8 cellular contexts compared by ENCODE assay signal in genomic region chr1:50967416-50968020, GRCh38. TPM values are rescaled to one million over a fixed set of nuclear protein-coding genes. Genes with fewer than 3 reads are reported as not detected.
DNase-seq lines count a peak whose midpoint lies in the region; ATAC-seq, FAIRE-seq and TF ChIP-seq lines count a peak whose summit lies in the region.

No MANE protein-coding gene starts in this region.

- H3K9me1 ChIP-seq in K562 (ENCODE audit: control insufficient read depth, insufficient read depth, low read length), result no peaks in the 10 kb centered on the region

- peak; percentile 69 for FAIRE-seq in K562 (lab: Jason Lieb, UNC)

- peak overlapping the region; percentile 87 for H3K4me2 ChIP-seq in Loucy (ENCODE audit: low read depth, low read length, poor library complexity, severe bottlenecking)
- peak overlapping the region; percentile 70 for H3K4me2 ChIP-seq in K562 (ENCODE audit: insufficient read depth, low read length)

- no peak for TF ChIP-seq CTCF in Loucy (conservative IDR thresholded peaks at IDR 0.05; ENCODE audit: low read length)
- TF ChIP-seq CTCF in K562 (IDR thresholded peaks at IDR 0.05 in 2 of 3, conservative IDR thresholded peaks at IDR 0.05 in 1 of 3; ENCODE audit: insufficient read depth in 2 of 3, low read depth in 1 of 3, low read length in 3 of 3), result no peak

- peaks cover 12% of the 10 kb centered on the region for H3K4me1 ChIP-seq in Loucy (ENCODE audit: insufficient read depth, low read length, poor library complexity, severe bottlenecking)
- H3K4me1 ChIP-seq in K562 (replicated peaks in 1 of 2; ENCODE audit: control insufficient read depth in 2 of 2, insufficient read depth in 2 of 2, low read length in 2 of 2), result peaks cover 5 to 15% of the 10 kb centered on the region in 2 experiments; a peak in 4 of 5 replicates
- H3K4me1 ChIP-seq in aorta (ENCODE audit: control insufficient read depth in 1 of 2, insufficient read depth in 2 of 2, low read length in 2 of 2), result peaks cover 0 to 2% of the 10 kb centered on the region in 2 donors

- DNase-seq in NCI-H1694 treated with DMSO at 0.1 percent for 48 hours (lab: John Stamatoyannopoulos, UW) (peak; percentile 49), NCI-H1694 (lab: John Stamatoyannopoulos, UW) (no peak), K562 (ENCODE audit: extremely low read depth in 1 of 4, low spot score in 3 of 4) (peak in 3 of 4 experiments; percentile 32 to 67 (median 50)), lung microvascular endothelial cell (ENCODE audit: low read depth in 2 of 2) (peak; percentile 27 to 33), aorta (no peak)

- H3F3A ChIP-seq in Loucy (ENCODE audit: low read depth), result no peaks in the 10 kb centered on the region

- H3K27me3 ChIP-seq in Loucy (ENCODE audit: insufficient read depth, low read length, poor library complexity, severe bottlenecking) (peaks cover 13% of the 10 kb centered on the region), K562 (ENCODE audit: control insufficient read depth in 2 of 2, insufficient read depth in 2 of 2, low read length in 2 of 2) (no peaks in the 10 kb centered on the region), aorta (ENCODE audit: control insufficient read depth in 1 of 2, insufficient read depth in 2 of 2, low read length in 1 of 2) (no peaks in the 10 kb centered on the region)

- POLR2A ChIA-PET in K562 (lab: Yijun Ruan, JAX), result interaction anchor here (0.5 to 4.3 kb wide), 7 partner anchors 9 to 284 kb away, joined by 3 to 65 read pairs (median 3); no protein-coding TSS in a partner anchor

- in situ Hi-C loops in K562 (cut with MboI), result no loop called here

- intact Hi-C loops in K562 (cut with micrococcal nuclease) (loop anchor here (1.0 to 10.0 kb wide), 4 partner anchors 7 to 193 kb away; partner anchors contain the start of gene FAF1), aorta (cut with DNase I) (loop anchor here in 1 of 2 donors (10.0 kb wide), 1 partner anchor 193 kb away; no protein-coding TSS in a partner anchor)

- TF ChIP-seq EP300 in K562 (IDR thresholded peaks at IDR 0.05; ENCODE audit: low read length), result no peak

- H2AFZ ChIP-seq in Loucy (ENCODE audit: low read length), result no peak overlapping the region
- peak overlapping the region; percentile 90 for H2AFZ ChIP-seq in K562 (ENCODE audit: low read depth, low read length)

- H3K9ac ChIP-seq in Loucy (ENCODE audit: low read depth, low read length, poor library complexity, severe bottlenecking) (peak overlapping the region; percentile 96), K562 (ENCODE audit: insufficient read depth in 1 of 2, low read depth in 2 of 2, low read length in 2 of 2) (peak overlapping the region; percentile 94 to 95)

- H3K36me3 ChIP-seq in Loucy (ENCODE audit: insufficient read depth, low read length), result peaks cover 14% of the 10 kb centered on the region; the same call in 1 of the 2 replicates
- no peaks in the 10 kb centered on the region for H3K36me3 ChIP-seq in K562 (ENCODE audit: control insufficient read depth, insufficient read depth, low read length)
- no peaks in the 10 kb centered on the region for H3K36me3 ChIP-seq in aorta (ENCODE audit: control insufficient read depth in 1 of 2, insufficient read depth in 2 of 2, low read length in 1 of 2)

- no peak for TF ChIP-seq POLR2A in K562 (conservative IDR thresholded peaks at IDR 0.05)

- H3K27ac ChIP-seq in K562 (ENCODE audit: extremely low read depth, low read depth, low read length), result peak overlapping the region; percentile 92
- H3K27ac ChIP-seq in aorta (ENCODE audit: low read depth in 1 of 2, low read length in 2 of 2), result peak overlapping the region; percentile 64 to 87

- 5% methylated on average over 8 of the region's 8 CpGs for WGBS in K562 (ENCODE audit: insufficient coverage, low coverage, missing lambda C conversion rate)
- 18 to 22% methylated on average over 8 of the region's 8 CpGs for WGBS in aorta, 2 donors

- CTCF ChIA-PET in K562 (lab: Yijun Ruan, JAX; ENCODE audit: low intra/inter-chr PET ratio), result interaction anchor here (0.5 kb wide), 1 partner anchor 27 kb away, joined by 5 read pairs; no protein-coding TSS in a partner anchor

- H3K4me3 ChIP-seq in Loucy (ENCODE audit: low read length, poor library complexity, severe bottlenecking) (peak overlapping the region; percentile 85), K562 (peak overlapping the region; percentile 78), aorta (ENCODE audit: low read length in 2 of 2) (peak overlapping the region; percentile 32 to 50)

- H3K79me2 ChIP-seq in Loucy (ENCODE audit: insufficient read depth, low read length), result peaks cover 87% of the 10 kb centered on the region
- peaks cover 52% of the 10 kb centered on the region for H3K79me2 ChIP-seq in K562 (ENCODE audit: control insufficient read depth, insufficient read depth, low read length)

- TF ChIP-seq RAD21 in K562 (CRISPR knock-in tag; conservative IDR thresholded peaks at IDR 0.05 in 1 of 2, IDR thresholded peaks at IDR 0.05 in 1 of 2), result no peak

- no peaks in the 10 kb centered on the region for H3K9me2 ChIP-seq in Loucy (replicated peaks; ENCODE audit: low read depth, low read length)

- BruUV-seq in K562 (replicated peaks; lab: Mats Ljungman, UMichigan), result no TSS peak

- H3K9me3 ChIP-seq in Loucy (ENCODE audit: insufficient read depth, low read depth, low read length) (no peaks in the 10 kb centered on the region), K562 (replicated peaks; ENCODE audit: control insufficient read depth, insufficient read depth, low read depth, low read length) (no peaks in the 10 kb centered on the region), aorta (ENCODE audit: control insufficient read depth, low read length) (no peaks in the 10 kb centered on the region)

- ATAC-seq in K562 (0 out of 3 replicates have a peak, but pooled peaks have one; percentile 6), aorta (ENCODE audit: low FRiP score) (no peak), GM19328 (IDR thresholded peaks at IDR 0.05; ENCODE audit: unreplicated experiment) (no peak), HG03469 (IDR thresholded peaks at IDR 0.05; ENCODE audit: unreplicated experiment) (no peak)

- H4K20me1 ChIP-seq in Loucy (ENCODE audit: insufficient read depth, low read length, poor library complexity, severe bottlenecking) (peaks cover 35% of the 10 kb centered on the region), K562 (replicated peaks; ENCODE audit: control insufficient read depth, insufficient read depth, low read length) (0 out of 2 replicates have a peak, but pooled peaks cover 3% of the 10 kb centered on the region)

TF ChIP-seq in K562, 482 proteins besides CTCF, POLR2A, EP300 and RAD21 (continues in another document):
- TF ChIP-seq NR2C1 (IDR thresholded peaks at IDR 0.05) (0 out of 2 replicates have a peak, but pooled peaks have one; percentile 30), NR2C1 (tag; IDR thresholded peaks at IDR 0.05) (no peak)

RNA-seq across cellular contexts. Expression of gene CDKN2C, which starts 2.5 kb away (rescaled TPM):
- 15.8 and 16.4 TPM in 2 replicates for total RNA-seq in K562 (2011; cell fraction: chromatin; rRNA removed; ENCODE audit: low replicate concordance)
- total RNA-seq in K562 (2011; cell fraction: nucleolus; rRNA removed), result 19.7 and 20.7 TPM in 2 replicates
- total RNA-seq in K562 (2011; cell fraction: nucleoplasm; rRNA removed), result 19.7 and 23.7 TPM in 2 replicates
- 74.3 and 82.0 TPM in 2 replicates for total RNA-seq in K562 (2014; rRNA removed)
- 38.2 and 41.3 TPM in 2 replicates for total RNA-seq in K562 (2014; rRNA removed; fragmentation: Illumina TruSeq; extraction: Trizol)
- total RNA-seq in K562 (2015; rRNA removed; fragmentation: Illumina TruSeq; extraction: Trizol), result 64.5 and 67.1 TPM in 2 replicates
- 56.7 and 62.2 TPM in 2 replicates for total RNA-seq in K562 (2021)
- 27.0 and 28.5 TPM in 2 replicates for polyA plus RNA-seq in K562 (2011; rRNA removed)
- 30.9 and 35.2 TPM in 2 replicates for polyA plus RNA-seq in K562 (2011; cell fraction: cytosol; rRNA removed)
- 17.3 and 17.5 TPM in 2 replicates for polyA plus RNA-seq in K562 (2011; cell fraction: nucleus; rRNA removed)
- 67.6 and 71.5 TPM in 2 replicates for polyA plus RNA-seq in K562 (2012)
- polyA plus RNA-seq in K562 (2014; fragmentation: Illumina TruSeq; extraction: Trizol), result 40.5 and 45.9 TPM in 2 replicates
- polyA plus RNA-seq in K562 (2014; fragmentation: Nextera tagmentation; extraction: Ambion mirVana), result 10 to 100 TPM; 11.9 to 18.2 TPM
- polyA plus RNA-seq in K562 (2014; rRNA removed), result 56.3 and 56.4 TPM in 2 replicates
- polyA minus RNA-seq in K562 (2011; rRNA and poly(A)+ RNA removed), result 25.9 and 29.4 TPM in 2 replicates
- polyA minus RNA-seq in K562 (2011; cell fraction: cytosol; rRNA and poly(A)+ RNA removed), result 17.3 and 18.8 TPM in 2 replicates
- 17.5 and 42.1 TPM in 2 replicates for polyA minus RNA-seq in K562 (2011; cell fraction: nucleus; rRNA and poly(A)+ RNA removed)
- total RNA-seq in lung microvascular endothelial cell, result 12.2 and 17.1 TPM in 2 replicates
- 10 to 100 TPM in 1 of 2 donors, 1 to 10 TPM in 1; 8.8 to 11.8 TPM for total RNA-seq in aorta
- polyA plus RNA-seq in aorta, result 10 to 100 TPM; 22.7 to 43.5 TPM

RNA-seq across cellular contexts. Expression of gene FAF1, which starts 7.5 kb away (rescaled TPM):
- 281 and 434 TPM in 2 replicates for total RNA-seq in K562 (2011; cell fraction: chromatin; rRNA removed; ENCODE audit: low replicate concordance)
- total RNA-seq in K562 (2011; cell fraction: nucleolus; rRNA removed), result 44.0 and 67.8 TPM in 2 replicates
- total RNA-seq in K562 (2011; cell fraction: nucleoplasm; rRNA removed), result 165 and 180 TPM in 2 replicates
- total RNA-seq in K562 (2014; rRNA removed) (76.3 and 76.7 TPM in 2 replicates), K562 (2014; rRNA removed; fragmentation: Illumina TruSeq; extraction: Trizol) (225 and 267 TPM in 2 replicates), K562 (2015; rRNA removed; fragmentation: Illumina TruSeq; extraction: Trizol) (163 and 176 TPM in 2 replicates), K562 (2021) (186 and 190 TPM in 2 replicates), lung microvascular endothelial cell (15.3 and 21.2 TPM in 2 replicates), aorta (10 to 100 TPM; 54.7 to 56.1 TPM)
- polyA plus RNA-seq in K562 (2011; rRNA removed) (88.2 and 118 TPM in 2 replicates), K562 (2014; fragmentation: Illumina TruSeq; extraction: Trizol) (186 and 212 TPM in 2 replicates), K562 (2014; fragmentation: Nextera tagmentation; extraction: Ambion mirVana) (10 to 100 TPM; 48.7 to 60.9 TPM), K562 (2014; rRNA removed) (78.9 and 92.7 TPM in 2 replicates), aorta (10 to 100 TPM; 27.0 to 31.2 TPM)
- 12.0 and 44.0 TPM in 2 replicates for polyA plus RNA-seq in K562 (2011; cell fraction: cytosol; rRNA removed)
- 30.1 and 41.4 TPM in 2 replicates for polyA plus RNA-seq in K562 (2011; cell fraction: nucleus; rRNA removed)
- 144 and 167 TPM in 2 replicates for polyA plus RNA-seq in K562 (2012)
- 295 and 351 TPM in 2 replicates for polyA minus RNA-seq in K562 (2011; rRNA and poly(A)+ RNA removed)
- polyA minus RNA-seq in K562 (2011; cell fraction: cytosol; rRNA and poly(A)+ RNA removed), result 85.8 and 99.9 TPM in 2 replicates
- 46.4 and 174 TPM in 2 replicates for polyA minus RNA-seq in K562 (2011; cell fraction: nucleus; rRNA and poly(A)+ RNA removed)

Comparison
In these comparisons a context has a peak if more than half of its experiments do, and no peak if none do; other contexts are left out.
1. DNase-seq: peak in NCI-H1694 treated with DMSO at 0.1 percent for 48 hours (single experiment), K562 (3 of 4) and lung microvascular endothelial cell (2 of 2); none in NCI-H1694 (single experiment) and aorta (0 of 2).
2. Peak in every context shown above with its lines, with median percentiles within 50 percentile points of each other: H3K4me3 ChIP-seq.